1 cellular context compared by ENCODE assay signal in genomic region chr1:100397681-100398080, GRCh38.
TF ChIP-seq lines count a peak whose summit lies in the region.

No MANE protein-coding gene starts in this region.

TF ChIP-seq in K562, 482 proteins besides CTCF, POLR2A, EP300 and RAD21 (continued from another document):
- no peak for TF ChIP-seq ELK1 (CRISPR knock-in tag; IDR thresholded peaks at IDR 0.05)
- no peak for TF ChIP-seq ZNF324 (CRISPR knock-in tag; IDR thresholded peaks at IDR 0.05)
- TF ChIP-seq TCF7L2 (IDR thresholded peaks at IDR 0.05; ENCODE audit: low read depth, low read length), result no peak
- TF ChIP-seq ATF4 (CRISPR knock-in tag; IDR thresholded peaks at IDR 0.05), result no peak
- TF ChIP-seq ETV6 (IDR thresholded peaks at IDR 0.05; ENCODE audit: borderline replicate concordance in 1 of 2, low read depth in 2 of 2, low read length in 1 of 2), result no peak
- no peak for TF ChIP-seq ETV6 (CRISPR knock-in tag; IDR thresholded peaks at IDR 0.05; ENCODE audit: borderline replicate concordance)
- no peak for TF ChIP-seq MIER1 (IDR thresholded peaks at IDR 0.05; ENCODE audit: low read depth)
- TF ChIP-seq ZBTB7A (IDR thresholded peaks at IDR 0.05; ENCODE audit: borderline replicate concordance, control insufficient read depth, low read depth, low read length), result no peak
- no peak for TF ChIP-seq ZNF217 (CRISPR knock-in tag; IDR thresholded peaks at IDR 0.05)
- no peak for TF ChIP-seq SIN3B (IDR thresholded peaks at IDR 0.05; ENCODE audit: low read depth)
- TF ChIP-seq, protein P1, sequence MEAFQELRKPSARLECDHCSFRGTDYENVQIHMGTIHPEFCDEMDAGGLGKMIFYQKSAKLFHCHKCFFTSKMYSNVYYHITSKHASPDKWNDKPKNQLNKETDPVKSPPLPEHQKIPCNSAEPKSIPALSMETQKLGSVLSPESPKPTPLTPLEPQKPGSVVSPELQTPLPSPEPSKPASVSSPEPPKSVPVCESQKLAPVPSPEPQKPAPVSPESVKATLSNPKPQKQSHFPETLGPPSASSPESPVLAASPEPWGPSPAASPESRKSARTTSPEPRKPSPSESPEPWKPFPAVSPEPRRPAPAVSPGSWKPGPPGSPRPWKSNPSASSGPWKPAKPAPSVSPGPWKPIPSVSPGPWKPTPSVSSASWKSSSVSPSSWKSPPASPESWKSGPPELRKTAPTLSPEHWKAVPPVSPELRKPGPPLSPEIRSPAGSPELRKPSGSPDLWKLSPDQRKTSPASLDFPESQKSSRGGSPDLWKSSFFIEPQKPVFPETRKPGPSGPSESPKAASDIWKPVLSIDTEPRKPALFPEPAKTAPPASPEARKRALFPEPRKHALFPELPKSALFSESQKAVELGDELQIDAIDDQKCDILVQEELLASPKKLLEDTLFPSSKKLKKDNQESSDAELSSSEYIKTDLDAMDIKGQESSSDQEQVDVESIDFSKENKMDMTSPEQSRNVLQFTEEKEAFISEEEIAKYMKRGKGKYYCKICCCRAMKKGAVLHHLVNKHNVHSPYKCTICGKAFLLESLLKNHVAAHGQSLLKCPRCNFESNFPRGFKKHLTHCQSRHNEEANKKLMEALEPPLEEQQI (IDR thresholded peaks at IDR 0.05), result no peak
